8 cellular contexts compared by ENCODE assay signal in genomic region chr19:39996218-39996810, GRCh38. TPM values are rescaled to one million over a fixed set of nuclear protein-coding genes. Genes with fewer than 3 reads are reported as not detected.
DNase-seq lines count a peak whose midpoint lies in the region; ATAC-seq and TF ChIP-seq lines count a peak whose summit lies in the region.

No MANE protein-coding gene starts in this region.

- no peaks in the 10 kb centered on the region for H3K9me3 ChIP-seq in right atrium auricular region

- H3K27me3 ChIP-seq in right atrium auricular region = no peaks in the 10 kb centered on the region
- H3K27me3 ChIP-seq in rectal smooth muscle tissue (ENCODE audit: control insufficient read depth, insufficient read depth, low read length) = no peaks in the 10 kb centered on the region

- H3K9ac ChIP-seq in rectal smooth muscle tissue (ENCODE audit: low read length) = peak overlapping the region; percentile 69

- peaks cover 2 to 17% of the 10 kb centered on the region in 2 donors for H3K4me1 ChIP-seq in right atrium auricular region
- H3K4me1 ChIP-seq in rectal smooth muscle tissue (ENCODE audit: control insufficient read depth, insufficient read depth, low read length) = peaks cover 7% of the 10 kb centered on the region

- in situ Hi-C loops in KBM-7 (cut with MboI; ENCODE audit: low pct_unique_long_range_greater_than_20kb, low sequenced_read_pairs) = no loop called here

- H3K27ac ChIP-seq in adipose tissue (ENCODE audit: low read depth, low read length) (peak overlapping the region; percentile 29), right atrium auricular region (peak overlapping the region; percentile 92 to 93), rectal smooth muscle tissue (ENCODE audit: low read depth, low read length) (peak overlapping the region; percentile 86)

- peak overlapping the region; percentile 72 to 81 for H3K4me3 ChIP-seq in right atrium auricular region
- H3K4me3 ChIP-seq in rectal smooth muscle tissue (ENCODE audit: low read length) = peak overlapping the region; percentile 81

- DNase-seq in Right ventricle myocardium inferior (ENCODE audit: missing footprints) (no peak), cardiac septum (ENCODE audit: low spot score) (no peak), NCI-H524 (lab: John Stamatoyannopoulos, UW) (peak; percentile 42 to 63), right atrium auricular region (ENCODE audit: low spot score) (no peak), KBM-7 (no peak)

- intact Hi-C loops in Right ventricle myocardium inferior (cut with DNase I) = no loop called here
- intact Hi-C loops in cardiac septum (cut with DNase I) = loop anchor here (1.0 kb wide), 1 partner anchor 25 kb away; the partner anchor contains the start of gene PSMC4

- 9 to 10% (median 9%) methylated on average over 19 of the region's 19 CpGs for WGBS in adipose tissue, 3 donors

- ATAC-seq in Right ventricle myocardium inferior (peak; percentile 20), HG02840 (IDR thresholded peaks at IDR 0.05; ENCODE audit: low FRiP score, unreplicated experiment) (peak; percentile 36)

- TF ChIP-seq CTCF in right atrium auricular region (IDR thresholded peaks at IDR 0.05) = no peak

- no peaks in the 10 kb centered on the region for H3K36me3 ChIP-seq in right atrium auricular region
- H3K36me3 ChIP-seq in rectal smooth muscle tissue (ENCODE audit: control insufficient read depth, insufficient read depth, low read length) = no peaks in the 10 kb centered on the region

RNA-seq across cellular contexts. Expression of gene ZNF546, which starts 0.5 kb away (rescaled TPM):
- total RNA-seq in Right ventricle myocardium inferior = 5.1 TPM
- total RNA-seq in cardiac septum = 10.1 TPM
- polyA plus RNA-seq in adipose tissue = 1 to 10 TPM; 1.1 to 1.7 (median 1.1) TPM
- total RNA-seq in right atrium auricular region = 1 to 10 TPM; 3.9 to 4.3 TPM

RNA-seq across cellular contexts. Expression of gene PSMC4, which starts 25.3 kb away (rescaled TPM):
- 73.6 TPM for total RNA-seq in Right ventricle myocardium inferior
- 70.2 TPM for total RNA-seq in cardiac septum
- 10 to 100 TPM; 25.5 to 66.2 (median 51.3) TPM for polyA plus RNA-seq in adipose tissue
- 10 to 100 TPM; 76.0 to 90.2 TPM for total RNA-seq in right atrium auricular region

RNA-seq across cellular contexts. Expression of gene ZNF780B, which starts 59.7 kb away (rescaled TPM):
- total RNA-seq in Right ventricle myocardium inferior (22.3 TPM), cardiac septum (23.9 TPM), right atrium auricular region (10 to 100 TPM; 11.2 to 13.6 TPM)
- polyA plus RNA-seq in adipose tissue = 1 to 10 TPM; 1.5 to 3.2 (median 2.6) TPM

Comparison
In these comparisons a context has a peak if more than half of its experiments do, and no peak if none do; other contexts are left out.
1. DNase-seq: peak in NCI-H524 (2 of 2); none in Right ventricle myocardium inferior (single experiment), cardiac septum (single experiment), right atrium auricular region (single experiment) and KBM-7 (single experiment).
2. H3K27ac ChIP-seq: peak in every context shown above with its lines; median percentile 92 in right atrium auricular region; 86 in rectal smooth muscle tissue; 29 in adipose tissue.